1 cellular context compared by ENCODE assay signal in genomic region chr6:137339929-137340559, GRCh38.
TF ChIP-seq lines count a peak whose summit lies in the region.

No MANE protein-coding gene starts in this region.

TF ChIP-seq in HepG2, 621 proteins besides CTCF, POLR2A, EP300 and RAD21:
- TF ChIP-seq MAX (IDR thresholded peaks at IDR 0.05): no peak
- no peak for TF ChIP-seq POGK (CRISPR knock-in tag; conservative IDR thresholded peaks at IDR 0.05)
- TF ChIP-seq ZNF207 (IDR thresholded peaks at IDR 0.05; ENCODE audit: borderline replicate concordance): no peak
- TF ChIP-seq TBP (CRISPR knock-in tag; IDR thresholded peaks at IDR 0.05): no peak
- no peak for TF ChIP-seq KDM4B (CRISPR knock-in tag; IDR thresholded peaks at IDR 0.05)
- no peak for TF ChIP-seq PCBP2 (optimal IDR thresholded peaks at IDR 0.05; ENCODE audit: low read depth, low read length, poor library complexity, severe bottlenecking)
- TF ChIP-seq ZNF569 (CRISPR knock-in tag; IDR thresholded peaks at IDR 0.05; ENCODE audit: borderline replicate concordance): no peak
- no peak for TF ChIP-seq STAG1 (CRISPR knock-in tag; IDR thresholded peaks at IDR 0.05)
- TF ChIP-seq MXD4 (CRISPR knock-in tag; IDR thresholded peaks at IDR 0.05): no peak
- TF ChIP-seq E2F5 (CRISPR knock-in tag; conservative IDR thresholded peaks at IDR 0.05): no peak
- TF ChIP-seq TBL1XR1 (IDR thresholded peaks at IDR 0.05; ENCODE audit: borderline replicate concordance, low read length, partially characterized antibody): no peak
